Comparison of ENCODE assay signal across 15 cellular contexts in genomic region chr5:91144491-91145232, GRCh38.
A peak's percentile ranks its signal among the peaks of the same experiment; 100 is the strongest.
DNase-seq lines count a peak whose midpoint lies in the region; ATAC-seq and TF ChIP-seq lines count a peak whose summit lies in the region.
"Had no signal": no experiment of that assay in that cellular context is flagged by ENCODE, and none has a peak within 500 bp of the region (broad histone marks: within the 10 kb centered on the region; RNA-seq: fewer than 3 reads in every experiment).

No MANE protein-coding gene starts in this region.

- H3K4me2 ChIP-seq in osteoblast (ENCODE audit: insufficient read depth, low read length), result peak overlapping the region; percentile 44
- H3K4me2 ChIP-seq: SK-N-SH had no signal

- H2AFZ ChIP-seq in osteoblast (ENCODE audit: low read length), result peak overlapping the region; percentile 71

- peak overlapping the region in 3 of 4 donors; percentile 11 to 49 (median 38) for H3K27ac ChIP-seq in esophagus squamous epithelium
- H3K27ac ChIP-seq in osteoblast (ENCODE audit: low read depth, low read length), result no peak overlapping the region
- peak overlapping the region; percentile 9 for H3K27ac ChIP-seq in upper lobe of right lung
- H3K27ac ChIP-seq in brain microvascular endothelial cell, result no peak overlapping the region
- H3K27ac ChIP-seq: WERI-Rb-1 had no signal

- H4K20me1 ChIP-seq in osteoblast (ENCODE audit: insufficient read depth, low read length), result no peaks in the 10 kb centered on the region

- peaks cover 0 to 49% (median 21%) of the 10 kb centered on the region in 3 donors for H3K4me1 ChIP-seq in esophagus squamous epithelium
- H3K4me1 ChIP-seq in osteoblast (ENCODE audit: insufficient read depth, low read length), result peaks cover 4% of the 10 kb centered on the region
- peaks cover 10% of the 10 kb centered on the region for H3K4me1 ChIP-seq in upper lobe of right lung

- H3K4me3 ChIP-seq in esophagus squamous epithelium, result no peak overlapping the region
- H3K4me3 ChIP-seq in osteoblast (ENCODE audit: insufficient read depth, low read length), result peak overlapping the region; percentile 28
- no peak overlapping the region for H3K4me3 ChIP-seq in upper lobe of right lung
- H3K4me3 ChIP-seq in brain microvascular endothelial cell (ENCODE audit: low read depth, low read length), result no peak overlapping the region

- H3K27me3 ChIP-seq in esophagus squamous epithelium, result no peaks in the 10 kb centered on the region
- H3K27me3 ChIP-seq in osteoblast (ENCODE audit: insufficient read depth, low read length), result no peaks in the 10 kb centered on the region
- H3K27me3 ChIP-seq in upper lobe of right lung, result no peaks in the 10 kb centered on the region
- no peaks in the 10 kb centered on the region for H3K27me3 ChIP-seq in brain microvascular endothelial cell (replicated peaks)

- intact Hi-C loops in esophagus squamous epithelium (cut with DNase I), result no loop called here
- intact Hi-C loops in upper lobe of right lung (cut with DNase I), result no loop called here

- DNase-seq in NCI-H82 (lab: John Stamatoyannopoulos, UW) (peak; percentile 1), NCI-H82 treated with DMSO at 0.1 percent for 48 hours (lab: John Stamatoyannopoulos, UW; ENCODE audit: unreplicated experiment) (no peak), esophagus squamous epithelium (lab: John Stamatoyannopoulos, UW) (no peak), osteoblast (ENCODE audit: insufficient read length, low spot score, missing footprints) (no peak), upper lobe of right lung (no peak), DMS 273 (lab: John Stamatoyannopoulos, UW; ENCODE audit: unreplicated experiment) (no peak), brain microvascular endothelial cell (no peak)
- no peak for DNase-seq in stimulated activated CD4-positive, alpha-beta T cell treated with anti-CD3 and anti-CD28 coated beads, Interleukin-4, amount 100 ng/mL, for 4 hours
- DNase-seq: activated CD8-positive, alpha-beta memory T cell treated with anti-CD3 and anti-CD28 coated beads, Interleukin-2, amount 10 ng/mL, durations not matched to agents 7 days and 5 days; CD4-positive, CD25-positive, alpha-beta regulatory T cell; NCI-H187 treated with DMSO at 0.1 percent for 48 hours; SK-N-SH; stimulated activated CD4-positive, alpha-beta T cell treated with anti-CD3 and anti-CD28 coated beads, Interleukin-1b, Interleukin-23, amount 100 ng/mL, for 48 hours; stimulated activated CD8-positive, alpha-beta memory T cell treated with anti-CD3 and anti-CD28 coated beads, Interleukin-4, amount 100 ng/mL, for 48 hours; WERI-Rb-1 had no signal

- in situ Hi-C loops in brain microvascular endothelial cell (cut with HindIII; ENCODE audit: low pct_ligation_motif_present, low sequenced_read_pairs), result no loop called here

- no peaks in the 10 kb centered on the region for H3K79me2 ChIP-seq in osteoblast (ENCODE audit: insufficient read depth, low read length)

- H3K9me3 ChIP-seq in esophagus squamous epithelium (no peaks in the 10 kb centered on the region), osteoblast (ENCODE audit: low read depth, low read length) (no peaks in the 10 kb centered on the region), upper lobe of right lung (no peaks in the 10 kb centered on the region)
- H3K9me3 ChIP-seq: SK-N-SH had no signal

- TF ChIP-seq CTCF in esophagus squamous epithelium (IDR thresholded peaks at IDR 0.05) (no peak), osteoblast (IDR thresholded peaks at IDR 0.05; ENCODE audit: extremely low read depth, low read depth, low read length) (no peak), upper lobe of right lung (IDR thresholded peaks at IDR 0.05) (no peak), brain microvascular endothelial cell (IDR thresholded peaks at IDR 0.05; ENCODE audit: low read depth, low read length, missing control alignments) (no peak)

- 43 to 59% methylated on average over 5 of the region's 5 CpGs for WGBS in esophagus squamous epithelium, 2 donors

- TF ChIP-seq POLR2A in esophagus squamous epithelium (IDR thresholded peaks at IDR 0.05), result no peak

- ATAC-seq in upper lobe of right lung, result no peak
- ATAC-seq: activated CD8-positive, alpha-beta memory T cell treated with anti-CD3 and anti-CD28 coated beads, Interleukin-2, amount 10 ng/mL, durations not matched to agents 7 days and 5 days had no signal

- H3K36me3 ChIP-seq in esophagus squamous epithelium (no peaks in the 10 kb centered on the region), osteoblast (ENCODE audit: insufficient read depth, low read length) (no peaks in the 10 kb centered on the region), upper lobe of right lung (no peaks in the 10 kb centered on the region), brain microvascular endothelial cell (replicated peaks) (no peaks in the 10 kb centered on the region)
- H3K36me3 ChIP-seq: WERI-Rb-1 had no signal

Comparison
In these comparisons a context has a peak if more than half of its experiments do, and no peak if none do; other contexts are left out.
1. H3K27ac ChIP-seq: peak in esophagus squamous epithelium (3 of 4) and upper lobe of right lung (single experiment); none in osteoblast (single experiment) and brain microvascular endothelial cell (single experiment).